In the genomic region with DNA sequence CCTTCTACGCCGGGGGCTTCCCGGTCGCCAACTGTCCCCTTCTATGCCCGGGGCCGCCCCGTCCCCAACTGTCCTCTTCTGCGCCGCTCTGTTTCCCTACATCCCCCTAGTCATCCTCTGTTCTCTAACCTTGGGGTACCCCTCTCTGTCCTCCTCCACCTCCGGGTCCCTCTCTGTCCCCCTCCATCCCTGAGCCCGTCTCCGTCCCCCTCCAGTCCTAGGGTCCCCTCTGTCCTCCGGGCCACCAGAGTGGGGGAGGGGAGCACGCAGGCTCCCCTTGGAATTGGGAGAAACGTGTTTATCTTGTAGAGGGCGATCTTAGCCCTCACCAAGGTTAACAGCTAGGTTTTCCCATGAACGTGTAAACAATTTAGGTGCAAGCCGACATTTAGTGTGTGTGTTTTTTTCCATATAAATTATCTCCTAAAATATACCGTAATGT, we compare ENCODE assay signal across 8 cellular contexts. TPM values are rescaled to one million over a fixed set of nuclear protein-coding genes. Genes with fewer than 3 reads are reported as not detected.
A peak's percentile ranks its signal among the peaks of the same experiment; 100 is the strongest.
DNase-seq lines count a peak whose midpoint lies in the region; ATAC-seq and TF ChIP-seq lines count a peak whose summit lies in the region.

No MANE protein-coding gene starts in this region.

- H3K27me3 Mint-ChIP-seq in endodermal cell (ENCODE audit: insufficient read depth): no peaks in the 10 kb centered on the region

- H3K27ac ChIP-seq in WERI-Rb-1: peak overlapping the region; percentile 99
- peak overlapping the region; percentile 99 for H3K27ac ChIP-seq in endodermal cell (ENCODE audit: low read depth, low read length)
- peak overlapping the region; percentile 98 to 99 for H3K27ac ChIP-seq in mucosa of rectum (ENCODE audit: low read depth in 2 of 2, low read length in 2 of 2)
- peak overlapping the region; percentile 100 for H3K27ac ChIP-seq in urinary bladder (ENCODE audit: low read depth)

- peaks cover 26% of the 10 kb centered on the region for H3K36me3 Mint-ChIP-seq in endodermal cell (ENCODE audit: low read depth)

- peak overlapping the region; percentile 78 for H3K4me3 ChIP-seq in WERI-Rb-1 (ENCODE audit: low read depth, low read length)
- H3K4me3 ChIP-seq in endodermal cell (ENCODE audit: low read length): peak overlapping the region; percentile 84
- H3K4me3 ChIP-seq in mucosa of rectum (ENCODE audit: low read length in 2 of 2): peak overlapping the region; percentile 82 to 84
- peak overlapping the region; percentile 83 for H3K4me3 ChIP-seq in urinary bladder (ENCODE audit: low read depth, low read length)

- peak; percentile 44 for DNase-seq in GM10248 (ENCODE audit: extremely low spot score)
- DNase-seq in WERI-Rb-1: no peak
- peak; percentile 80 for DNase-seq in endodermal cell
- DNase-seq in putamen (ENCODE audit: low spot score): no peak

- no peaks in the 10 kb centered on the region for H3K27me3 ChIP-seq in WERI-Rb-1 (ENCODE audit: insufficient read depth, low read depth, severe bottlenecking)
- no peaks in the 10 kb centered on the region for H3K27me3 ChIP-seq in endodermal cell (ENCODE audit: control insufficient read depth, insufficient read depth, low read length, poor library complexity, severe bottlenecking)
- no peaks in the 10 kb centered on the region for H3K27me3 ChIP-seq in mucosa of rectum (ENCODE audit: control insufficient read depth in 2 of 2, insufficient read depth in 2 of 2, low read length in 2 of 2)

- H3K4me1 ChIP-seq in endodermal cell (ENCODE audit: control insufficient read depth, insufficient read depth, low read length): peaks cover 6% of the 10 kb centered on the region
- H3K4me1 ChIP-seq in mucosa of rectum (ENCODE audit: control insufficient read depth in 2 of 2, insufficient read depth in 2 of 2, low read length in 2 of 2): peaks cover 17 to 19% of the 10 kb centered on the region in 2 donors
- no peaks in the 10 kb centered on the region for H3K4me1 ChIP-seq in urinary bladder (ENCODE audit: insufficient read depth)

- H3K4me1 Mint-ChIP-seq in endodermal cell: peaks cover 50% of the 10 kb centered on the region

- peaks cover 14% of the 10 kb centered on the region for H3K36me3 ChIP-seq in WERI-Rb-1
- H3K36me3 ChIP-seq in endodermal cell (ENCODE audit: control insufficient read depth, insufficient read depth, low read length): peaks cover 29% of the 10 kb centered on the region
- peaks cover 15 to 21% of the 10 kb centered on the region in 2 donors for H3K36me3 ChIP-seq in mucosa of rectum (ENCODE audit: control insufficient read depth in 2 of 2, insufficient read depth in 2 of 2, low read length in 2 of 2)
- H3K36me3 ChIP-seq in urinary bladder (ENCODE audit: insufficient read depth): peaks cover 2% of the 10 kb centered on the region

- TF ChIP-seq CTCF in GM10248 (IDR thresholded peaks at IDR 0.05; ENCODE audit: control extremely low read depth, extremely low read depth, low read depth, missing control alignments) (no peak), WERI-Rb-1 (IDR thresholded peaks at IDR 0.05; ENCODE audit: low read depth, low read length) (no peak), endodermal cell (conservative IDR thresholded peaks at IDR 0.05) (no peak)

- H3K9ac ChIP-seq in endodermal cell (ENCODE audit: extremely low read depth, low read length, poor library complexity, severe bottlenecking) (peak overlapping the region; percentile 96), mucosa of rectum (ENCODE audit: low read depth in 1 of 2, low read length in 2 of 2) (peak overlapping the region; percentile 87 to 97)

- peaks cover 4% of the 10 kb centered on the region for H3K9me3 Mint-ChIP-seq in endodermal cell

- POLR2A ChIA-PET in GM10248 (lab: Yijun Ruan, JAX): interaction anchor here (0.5 to 4.0 kb wide), 29 partner anchors 8 to 231 kb away, joined by 3 to 45 read pairs (median 6); no protein-coding TSS in a partner anchor

- H3K9me3 ChIP-seq in WERI-Rb-1 (ENCODE audit: severe bottlenecking): no peaks in the 10 kb centered on the region
- no peaks in the 10 kb centered on the region for H3K9me3 ChIP-seq in endodermal cell (ENCODE audit: control insufficient read depth, low read length)
- H3K9me3 ChIP-seq in mucosa of rectum (ENCODE audit: control insufficient read depth in 2 of 2, low read length in 2 of 2): no peaks in the 10 kb centered on the region

- CTCF ChIA-PET in GM10248 (lab: Yijun Ruan, JAX): interaction anchor here (1.0 to 1.3 kb wide), 2 partner anchors 10 to 42 kb away, joined by 3 read pairs; no protein-coding TSS in a partner anchor

- WGBS in endodermal cell (ENCODE audit: insufficient coverage in 1 of 2, insufficient read length in 1 of 2), 2 experiments: 0 to 1% methylated on average over 9 to 19 of the region's 19 CpGs
- 2% methylated on average over 19 of the region's 19 CpGs for WGBS in urinary bladder

- H3K4me3 Mint-ChIP-seq in endodermal cell: peak overlapping the region; percentile 92

- peak overlapping the region; percentile 98 for H3K27ac Mint-ChIP-seq in endodermal cell

- peak; percentile 6 for ATAC-seq in HG03175 (IDR thresholded peaks at IDR 0.05; ENCODE audit: unreplicated experiment)
- ATAC-seq in GM19324 (IDR thresholded peaks at IDR 0.05; ENCODE audit: low FRiP score, unreplicated experiment): no peak

RNA-seq across cellular contexts. Expression of a gene that starts 0.9 kb away (rescaled TPM):
- total RNA-seq in endodermal cell (10 to 100 TPM; 59.0 to 71.2 TPM), urinary bladder (69.8 TPM)
- 36.4 TPM for polyA plus RNA-seq in endodermal cell (2013, experiment 1 of 2)
- polyA plus RNA-seq in endodermal cell (2013, experiment 2 of 2): 43.6 TPM
- 137 TPM for polyA plus RNA-seq in urinary bladder

Comparison
In these comparisons a context has a peak if more than half of its experiments do, and no peak if none do; other contexts are left out.
1. DNase-seq: peak in GM10248 (single experiment) and endodermal cell (single experiment); none in WERI-Rb-1 (single experiment) and putamen (single experiment).
2. Peak in every context shown above with its lines, with median percentiles within 50 percentile points of each other: H3K27ac ChIP-seq and H3K4me3 ChIP-seq.